17 cellular contexts compared by ENCODE assay signal in the genomic region with DNA sequence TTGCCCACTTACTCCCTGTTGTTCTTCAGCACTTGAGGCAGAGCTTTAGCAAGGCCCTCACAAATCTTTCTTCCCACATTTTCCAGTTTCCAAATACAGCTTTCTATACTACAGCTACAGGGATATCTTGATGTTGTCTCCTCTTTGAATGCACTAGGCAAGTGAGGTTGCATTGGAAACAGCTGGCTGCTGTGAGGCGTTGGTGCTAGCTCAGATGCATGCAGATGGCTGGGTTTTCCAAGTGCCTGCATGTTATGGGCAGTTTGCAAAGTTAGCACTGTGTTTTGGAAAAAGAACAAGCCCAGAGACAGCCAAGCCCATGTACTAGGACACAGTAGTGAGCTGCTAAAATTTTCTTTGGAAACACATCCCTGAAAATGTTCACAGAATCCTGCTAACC.
"Had no signal": no experiment of that assay in that cellular context is flagged by ENCODE, and none has a peak within 500 bp of the region (broad histone marks: within the 10 kb centered on the region; RNA-seq: fewer than 3 reads in every experiment).

No MANE protein-coding gene starts in this region.

- H3K36me3 ChIP-seq: breast epithelium, heart right ventricle, right atrium auricular region, suprapubic skin had no signal

- H3K4me1 Mint-ChIP-seq: WTC11 had no signal

- H3K27me3 Mint-ChIP-seq: activated CD8-positive, alpha-beta T cell treated with anti-CD3 and anti-CD28 coated beads for 36 hours; activated naive CD8-positive, alpha-beta T cell treated with anti-CD3 and anti-CD28 coated beads, Interleukin-2, amount 10 ng/mL, durations not matched to agents 7 days and 5 days had no signal

- DNase-seq: activated CD4-positive, alpha-beta T cell treated with anti-CD3 and anti-CD28 coated beads for 4 hours; activated CD8-positive, alpha-beta T cell treated with anti-CD3 and anti-CD28 coated beads for 36 hours; activated naive CD8-positive, alpha-beta T cell treated with anti-CD3 and anti-CD28 coated beads, Interleukin-2, amount 10 ng/mL, durations not matched to agents 7 days and 5 days; activated T-cell treated with anti-CD3 and anti-CD28 coated beads, Interleukin-2, amount 50 U/mL, for 48 hours; stimulated activated CD4-positive, alpha-beta T cell treated with anti-CD3 and anti-CD28 coated beads, Interleukin-4, amount 100 ng/mL, for 4 hours; stimulated activated CD8-positive, alpha-beta memory T cell treated with anti-CD3 and anti-CD28 coated beads, Interleukin-4, amount 100 ng/mL, for 48 hours; stimulated activated naive CD4-positive, alpha-beta T cell treated with Interleukin-2 at 50 U/mL for 16 hours; T-helper 2 cell; trophoblast cell had no signal

- ATAC-seq: activated CD8-positive, alpha-beta T cell treated with anti-CD3 and anti-CD28 coated beads for 36 hours; WTC11 had no signal

- H3K27ac ChIP-seq: breast epithelium, epithelial cell of prostate, parathyroid adenoma, right atrium auricular region, suprapubic skin had no signal

- H3K27ac Mint-ChIP-seq: activated CD8-positive, alpha-beta T cell treated with anti-CD3 and anti-CD28 coated beads for 36 hours; activated naive CD8-positive, alpha-beta T cell treated with anti-CD3 and anti-CD28 coated beads, Interleukin-2, amount 10 ng/mL, durations not matched to agents 7 days and 5 days; WTC11 had no signal

- H3K4me3 Mint-ChIP-seq: activated CD8-positive, alpha-beta T cell treated with anti-CD3 and anti-CD28 coated beads for 36 hours; activated naive CD8-positive, alpha-beta T cell treated with anti-CD3 and anti-CD28 coated beads, Interleukin-2, amount 10 ng/mL, durations not matched to agents 7 days and 5 days; WTC11 had no signal

- H3K4me3 ChIP-seq: breast epithelium, heart right ventricle, lung, right atrium auricular region, suprapubic skin had no signal

- H3K4me1 ChIP-seq: breast epithelium, parathyroid adenoma, suprapubic skin had no signal

- H2AFZ ChIP-seq: parathyroid adenoma had no signal

- H3K27me3 ChIP-seq: breast epithelium, heart right ventricle, right atrium auricular region, suprapubic skin had no signal

- H3K79me2 ChIP-seq: parathyroid adenoma had no signal

- H3K9me3 ChIP-seq: breast epithelium, heart right ventricle, right atrium auricular region, suprapubic skin had no signal

- H3K9me3 Mint-ChIP-seq: activated CD8-positive, alpha-beta T cell treated with anti-CD3 and anti-CD28 coated beads for 36 hours; activated naive CD8-positive, alpha-beta T cell treated with anti-CD3 and anti-CD28 coated beads, Interleukin-2, amount 10 ng/mL, durations not matched to agents 7 days and 5 days; WTC11 had no signal

- H3K36me3 Mint-ChIP-seq: activated naive CD8-positive, alpha-beta T cell treated with anti-CD3 and anti-CD28 coated beads, Interleukin-2, amount 10 ng/mL, durations not matched to agents 7 days and 5 days; WTC11 had no signal

- H3K9ac ChIP-seq: parathyroid adenoma had no signal
